Comparison of ENCODE assay signal across 17 cellular contexts in genomic region chr1:98766241-98766640, GRCh38.
DNase-seq lines count a peak whose midpoint lies in the region; ATAC-seq and TF ChIP-seq lines count a peak whose summit lies in the region.
"Had no signal": no experiment of that assay in that cellular context is flagged by ENCODE, and none has a peak within 500 bp of the region (broad histone marks: within the 10 kb centered on the region; RNA-seq: fewer than 3 reads in every experiment).

No MANE protein-coding gene starts in this region.

- peak; percentile 62 for ATAC-seq in GM18520 (IDR thresholded peaks at IDR 0.05; ENCODE audit: unreplicated experiment)
- peak; percentile 89 for ATAC-seq in GM21576 (IDR thresholded peaks at IDR 0.05; ENCODE audit: unreplicated experiment)
- ATAC-seq in HG03432 (IDR thresholded peaks at IDR 0.05; ENCODE audit: unreplicated experiment): peak; percentile 91

- WGBS in esophagus squamous epithelium, 2 donors: 74 to 88% methylated on average over 4 of the region's 4 CpGs
- 100% methylated on average over 1 of the region's 4 CpGs; no CpG with 5 or more reads in 1 of the 2 donors for WGBS in neuronal stem cell (ENCODE audit: extremely low coverage in 2 of 2, insufficient read length in 2 of 2, insufficient replicate concordance in 1 of 2), 2 donors

- H2BK12ac ChIP-seq in neuronal stem cell (ENCODE audit: low read length): no peak overlapping the region

- H3K27ac ChIP-seq in esophagus squamous epithelium (no peak overlapping the region), neuronal stem cell (replicated peaks; ENCODE audit: low read length) (no peak overlapping the region)
- H3K27ac ChIP-seq: SK-N-MC had no signal

- H3K14ac ChIP-seq in neuronal stem cell (ENCODE audit: low read length): no peak overlapping the region

- H3K4me3 ChIP-seq in esophagus squamous epithelium (no peak overlapping the region), neuronal stem cell (ENCODE audit: low read length in 2 of 2) (no peak overlapping the region)
- H3K4me3 ChIP-seq: SK-N-MC had no signal

- H3K36me3 Mint-ChIP-seq in dendritic cell treated with granulocyte-macrophage colony-stimulating factor and Interleukin-4, amounts not matched to agents 40 ng/mL and 50 ng/mL, for 4 days (ENCODE audit: low read depth): no peaks in the 10 kb centered on the region
- no peaks in the 10 kb centered on the region for H3K36me3 Mint-ChIP-seq in activated T-helper 2 cell treated with anti-CD3 and anti-CD28 coated beads, Interferon-gamma antibody, Interleukin-2, Interleukin-4, amounts not matched to agents 10 μg/mL and 5 μg/mL and 100 μg/mL, durations not matched to agents 14 hours and 24 hours and 36 hours (ENCODE audit: low read depth)
- H3K36me3 Mint-ChIP-seq: activated naive CD4-positive, alpha-beta T cell treated with anti-CD3 and anti-CD28 coated beads, Interleukin-2, amount 50 U/mL, for 24 hours had no signal

- peaks cover 27% of the 10 kb centered on the region for H3K4me1 Mint-ChIP-seq in dendritic cell treated with granulocyte-macrophage colony-stimulating factor and Interleukin-4, amounts not matched to agents 40 ng/mL and 50 ng/mL, for 4 days (ENCODE audit: low read depth)
- H3K4me1 Mint-ChIP-seq in activated T-helper 2 cell treated with anti-CD3 and anti-CD28 coated beads, Interferon-gamma antibody, Interleukin-2, Interleukin-4, amounts not matched to agents 10 μg/mL and 5 μg/mL and 100 μg/mL, durations not matched to agents 14 hours and 24 hours and 36 hours (ENCODE audit: low read depth): peaks cover 2% of the 10 kb centered on the region
- H3K4me1 Mint-ChIP-seq: activated naive CD4-positive, alpha-beta T cell treated with anti-CD3 and anti-CD28 coated beads, Interleukin-2, amount 50 U/mL, for 24 hours had no signal

- H3K4me1 ChIP-seq in esophagus squamous epithelium (no peaks in the 10 kb centered on the region), neuronal stem cell (ENCODE audit: control insufficient read depth in 2 of 2, insufficient read depth in 1 of 2, low read depth in 1 of 2, low read length in 2 of 2) (no peaks in the 10 kb centered on the region)

- no peak overlapping the region for H3K4me3 Mint-ChIP-seq in dendritic cell treated with granulocyte-macrophage colony-stimulating factor and Interleukin-4, amounts not matched to agents 40 ng/mL and 50 ng/mL, for 4 days
- no peak overlapping the region for H3K4me3 Mint-ChIP-seq in activated T-helper 2 cell treated with anti-CD3 and anti-CD28 coated beads, Interferon-gamma antibody, Interleukin-2, Interleukin-4, amounts not matched to agents 10 μg/mL and 5 μg/mL and 100 μg/mL, durations not matched to agents 14 hours and 24 hours and 36 hours (ENCODE audit: low read depth)
- H3K4me3 Mint-ChIP-seq: activated CD4-positive, alpha-beta T cell treated with anti-CD3 and anti-CD28 coated beads, Interleukin-2, amount 10 ng/mL, durations not matched to agents 7 days and 5 days; activated naive CD4-positive, alpha-beta T cell treated with anti-CD3 and anti-CD28 coated beads, Interleukin-2, amount 50 U/mL, for 24 hours had no signal

- TF ChIP-seq CTCF in esophagus squamous epithelium (IDR thresholded peaks at IDR 0.05): no peak

- intact Hi-C loops in dendritic cell treated with granulocyte-macrophage colony-stimulating factor and Interleukin-4, amounts not matched to agents 40 ng/mL and 50 ng/mL, for 4 days (cut with micrococcal nuclease): no loop called here
- intact Hi-C loops in esophagus squamous epithelium (cut with DNase I): no loop called here
- intact Hi-C loops in activated T-helper 2 cell treated with anti-CD3 and anti-CD28 coated beads, Interferon-gamma antibody, Interleukin-2, Interleukin-4, amounts not matched to agents 10 μg/mL and 5 μg/mL and 100 μg/mL, durations not matched to agents 14 hours and 24 hours and 36 hours (cut with micrococcal nuclease): no loop called here

- H3K27me3 ChIP-seq in esophagus squamous epithelium: no peaks in the 10 kb centered on the region
- H3K27me3 ChIP-seq in neuronal stem cell (ENCODE audit: control insufficient read depth in 3 of 3, insufficient read depth in 3 of 3, low read depth in 1 of 3, low read length in 3 of 3): no peaks in the 10 kb centered on the region

- H2AK5ac ChIP-seq in neuronal stem cell (ENCODE audit: low read depth, low read length): no peak overlapping the region

- H3K36me3 ChIP-seq in esophagus squamous epithelium: no peaks in the 10 kb centered on the region
- H3K36me3 ChIP-seq in neuronal stem cell (replicated peaks in 1 of 2; ENCODE audit: control insufficient read depth in 2 of 2, insufficient read depth in 2 of 2, low read length in 2 of 2): no peaks in the 10 kb centered on the region

- H2AFZ ChIP-seq in neuronal stem cell (ENCODE audit: low read length): no peak overlapping the region

- no peak for DNase-seq in esophagus squamous epithelium (lab: John Stamatoyannopoulos, UW)
- no peak for DNase-seq in activated T-helper 2 cell treated with anti-CD3 and anti-CD28 coated beads, Interferon-gamma antibody, Interleukin-2, Interleukin-4, amounts not matched to agents 10 μg/mL and 5 μg/mL and 100 μg/mL, durations not matched to agents 14 hours and 24 hours and 36 hours (ENCODE audit: low spot score)
- DNase-seq in neuronal stem cell (ENCODE audit: low spot score): no peak
- DNase-seq in SHP77 (lab: John Stamatoyannopoulos, UW): no peak
- DNase-seq: activated CD4-positive, alpha-beta T cell treated with anti-CD3 and anti-CD28 coated beads, Interleukin-2, amount 10 ng/mL, durations not matched to agents 7 days and 5 days; GF-D8; GOT3; IMR-90; kidney glomerular epithelial cell; NCI-H345; stimulated activated CD4-positive, alpha-beta T cell treated with anti-CD3 and anti-CD28 coated beads, Interleukin-15, amount 100 ng/mL, for 24 hours had no signal

- no peaks in the 10 kb centered on the region for H3K79me1 ChIP-seq in neuronal stem cell (ENCODE audit: low read depth, low read length)

- no peaks in the 10 kb centered on the region for H3K27me3 Mint-ChIP-seq in dendritic cell treated with granulocyte-macrophage colony-stimulating factor and Interleukin-4, amounts not matched to agents 40 ng/mL and 50 ng/mL, for 4 days
- H3K27me3 Mint-ChIP-seq in activated T-helper 2 cell treated with anti-CD3 and anti-CD28 coated beads, Interferon-gamma antibody, Interleukin-2, Interleukin-4, amounts not matched to agents 10 μg/mL and 5 μg/mL and 100 μg/mL, durations not matched to agents 14 hours and 24 hours and 36 hours (ENCODE audit: low read depth): peaks cover 3% of the 10 kb centered on the region
- H3K27me3 Mint-ChIP-seq: activated CD4-positive, alpha-beta T cell treated with anti-CD3 and anti-CD28 coated beads, Interleukin-2, amount 10 ng/mL, durations not matched to agents 7 days and 5 days; activated naive CD4-positive, alpha-beta T cell treated with anti-CD3 and anti-CD28 coated beads, Interleukin-2, amount 50 U/mL, for 24 hours had no signal

- H4K91ac ChIP-seq in neuronal stem cell (ENCODE audit: low read depth, low read length, poor library complexity): no peak overlapping the region

- H3K4ac ChIP-seq in neuronal stem cell (ENCODE audit: low read length): no peak overlapping the region

- H4K8ac ChIP-seq in neuronal stem cell (ENCODE audit: low read depth, low read length): no peak overlapping the region

- H3K9me3 ChIP-seq in esophagus squamous epithelium: no peaks in the 10 kb centered on the region
- no peaks in the 10 kb centered on the region for H3K9me3 ChIP-seq in neuronal stem cell (replicated peaks in 1 of 2; ENCODE audit: control insufficient read depth in 2 of 2, insufficient read depth in 1 of 2, low read depth in 1 of 2, low read length in 2 of 2)

- H3K4me2 ChIP-seq in neuronal stem cell (ENCODE audit: insufficient read depth, low read length, poor library complexity, severe bottlenecking): no peak overlapping the region

- H2BK5ac ChIP-seq in neuronal stem cell (ENCODE audit: low read length): no peak overlapping the region

- H3K9ac ChIP-seq in neuronal stem cell (ENCODE audit: low read depth, low read length, poor library complexity): no peak overlapping the region

- peak overlapping the region; percentile 77 for H3K27ac Mint-ChIP-seq in dendritic cell treated with granulocyte-macrophage colony-stimulating factor and Interleukin-4, amounts not matched to agents 40 ng/mL and 50 ng/mL, for 4 days
- no peak overlapping the region for H3K27ac Mint-ChIP-seq in activated T-helper 2 cell treated with anti-CD3 and anti-CD28 coated beads, Interferon-gamma antibody, Interleukin-2, Interleukin-4, amounts not matched to agents 10 μg/mL and 5 μg/mL and 100 μg/mL, durations not matched to agents 14 hours and 24 hours and 36 hours
- H3K27ac Mint-ChIP-seq: activated CD4-positive, alpha-beta T cell treated with anti-CD3 and anti-CD28 coated beads, Interleukin-2, amount 10 ng/mL, durations not matched to agents 7 days and 5 days; activated naive CD4-positive, alpha-beta T cell treated with anti-CD3 and anti-CD28 coated beads, Interleukin-2, amount 50 U/mL, for 24 hours had no signal

- H2BK15ac ChIP-seq in neuronal stem cell (ENCODE audit: low read length): no peak overlapping the region

- no peak for TF ChIP-seq POLR2A in esophagus squamous epithelium (IDR thresholded peaks at IDR 0.05)

- no peak overlapping the region for H3K18ac ChIP-seq in neuronal stem cell (ENCODE audit: low read length)

- H3K9me3 Mint-ChIP-seq in dendritic cell treated with granulocyte-macrophage colony-stimulating factor and Interleukin-4, amounts not matched to agents 40 ng/mL and 50 ng/mL, for 4 days: no peaks in the 10 kb centered on the region
- H3K9me3 Mint-ChIP-seq in activated T-helper 2 cell treated with anti-CD3 and anti-CD28 coated beads, Interferon-gamma antibody, Interleukin-2, Interleukin-4, amounts not matched to agents 10 μg/mL and 5 μg/mL and 100 μg/mL, durations not matched to agents 14 hours and 24 hours and 36 hours: no peaks in the 10 kb centered on the region
- H3K9me3 Mint-ChIP-seq: activated CD4-positive, alpha-beta T cell treated with anti-CD3 and anti-CD28 coated beads, Interleukin-2, amount 10 ng/mL, durations not matched to agents 7 days and 5 days; activated naive CD4-positive, alpha-beta T cell treated with anti-CD3 and anti-CD28 coated beads, Interleukin-2, amount 50 U/mL, for 24 hours had no signal

- no peak overlapping the region for H2BK120ac ChIP-seq in neuronal stem cell (ENCODE audit: low read depth, low read length)

- no peak overlapping the region for H3K23ac ChIP-seq in neuronal stem cell (ENCODE audit: low read depth, low read length, poor library complexity)
